ENCODE assay signal across 17 cellular contexts in genomic region chrX:13159886-13160285, GRCh38.
"Had no signal": no experiment of that assay in that cellular context is flagged by ENCODE, and none has a peak within 500 bp of the region (broad histone marks: within the 10 kb centered on the region; RNA-seq: fewer than 3 reads in every experiment).

No MANE protein-coding gene starts in this region.

- H3K4me3 Mint-ChIP-seq: activated naive CD4-positive, alpha-beta T cell treated with anti-CD3 and anti-CD28 coated beads, Interleukin-2, amount 50 U/mL, for 24 hours; dendritic cell treated with granulocyte-macrophage colony-stimulating factor and Interleukin-4, amounts not matched to agents 40 ng/mL and 50 ng/mL, for 4 days; effector memory CD8-positive, alpha-beta T cell; stimulated activated naive B cell treated with anti-CD40 and anti-IgM and Interleukin-4, amounts not matched to agents 10 μg/mL and 1 μg/mL and 100 μg/mL, for 72 hours had no signal

- ATAC-seq: activated CD4-positive, CD25-positive, alpha-beta regulatory T cell treated with anti-CD3 and anti-CD28 coated beads, Interleukin-2, amount 50 U/mL, for 24 hours; effector memory CD8-positive, alpha-beta T cell; naive thymus-derived CD4-positive, alpha-beta T cell; stimulated activated naive B cell treated with anti-CD40 and anti-IgM and Interleukin-4, amounts not matched to agents 10 μg/mL and 1 μg/mL and 100 μg/mL, for 72 hours had no signal

- H3K9me3 ChIP-seq: neutrophil, right atrium auricular region, testis had no signal

- DNase-seq: activated T-cell treated with anti-CD3 and anti-CD28 coated beads, Interleukin-2, amount 50 U/mL, for 1 hour; amniotic stem cell; brain microvascular endothelial cell; effector memory CD8-positive, alpha-beta T cell; kidney glomerular epithelial cell; naive thymus-derived CD4-positive, alpha-beta T cell; posterior cingulate gyrus; stimulated activated CD4-positive, alpha-beta T cell treated with anti-CD3 and anti-CD28 coated beads, Interleukin-1b, Interleukin-23, amount 100 ng/mL, for 48 hours; stimulated activated naive B cell treated with anti-CD40 and anti-IgM and Interleukin-4, amounts not matched to agents 10 μg/mL and 1 μg/mL and 100 μg/mL, for 72 hours; testis had no signal

- H3K27ac ChIP-seq: brain microvascular endothelial cell, neutrophil had no signal

- H3K4me1 ChIP-seq: testis had no signal

- H3K36me3 ChIP-seq: brain microvascular endothelial cell, neutrophil, right atrium auricular region had no signal

- H3K27ac Mint-ChIP-seq: activated naive CD4-positive, alpha-beta T cell treated with anti-CD3 and anti-CD28 coated beads, Interleukin-2, amount 50 U/mL, for 24 hours; dendritic cell treated with granulocyte-macrophage colony-stimulating factor and Interleukin-4, amounts not matched to agents 40 ng/mL and 50 ng/mL, for 4 days; effector memory CD8-positive, alpha-beta T cell; stimulated activated naive B cell treated with anti-CD40 and anti-IgM and Interleukin-4, amounts not matched to agents 10 μg/mL and 1 μg/mL and 100 μg/mL, for 72 hours had no signal

- H3K9me3 Mint-ChIP-seq: activated naive CD4-positive, alpha-beta T cell treated with anti-CD3 and anti-CD28 coated beads, Interleukin-2, amount 50 U/mL, for 24 hours; dendritic cell treated with granulocyte-macrophage colony-stimulating factor and Interleukin-4, amounts not matched to agents 40 ng/mL and 50 ng/mL, for 4 days; effector memory CD8-positive, alpha-beta T cell had no signal

- H3K4me3 ChIP-seq: lung, right atrium auricular region, testis had no signal

- H3K27me3 Mint-ChIP-seq: activated naive CD4-positive, alpha-beta T cell treated with anti-CD3 and anti-CD28 coated beads, Interleukin-2, amount 50 U/mL, for 24 hours; dendritic cell treated with granulocyte-macrophage colony-stimulating factor and Interleukin-4, amounts not matched to agents 40 ng/mL and 50 ng/mL, for 4 days; effector memory CD8-positive, alpha-beta T cell; naive thymus-derived CD4-positive, alpha-beta T cell had no signal

- FAIRE-seq: urothelium cell line had no signal

- H3K36me3 Mint-ChIP-seq: activated naive CD4-positive, alpha-beta T cell treated with anti-CD3 and anti-CD28 coated beads, Interleukin-2, amount 50 U/mL, for 24 hours had no signal

- H3K27me3 ChIP-seq: brain microvascular endothelial cell, neutrophil, right atrium auricular region, testis had no signal
